24 cellular contexts compared by ENCODE assay signal in genomic region chr6:36306365-36306764, GRCh38. TPM values are rescaled to one million over a fixed set of nuclear protein-coding genes. Genes with fewer than 3 reads are reported as not detected.
DNase-seq lines count a peak whose midpoint lies in the region; ATAC-seq, FAIRE-seq and TF ChIP-seq lines count a peak whose summit lies in the region.
"Had no signal": no experiment of that assay in that cellular context is flagged by ENCODE, and none has a peak within 500 bp of the region (broad histone marks: within the 10 kb centered on the region; RNA-seq: fewer than 3 reads in every experiment).

No MANE protein-coding gene starts in this region.

- POLR2A ChIA-PET in HepG2 (lab: Yijun Ruan, JAX), result no interaction called here

- in situ Hi-C loops in HepG2 (cut with HindIII; ENCODE audit: extremely low pct_ligation_motif_present, low pct_unique_long_range_greater_than_20kb), result no loop called here

- H3K36me3 Mint-ChIP-seq in astrocyte (ENCODE audit: low read depth, unreplicated experiment) (no peaks in the 10 kb centered on the region), neural progenitor cell (no peaks in the 10 kb centered on the region)
- H3K36me3 Mint-ChIP-seq: CD4-positive, CD25-positive, alpha-beta regulatory T cell; CD8-positive, alpha-beta memory T cell had no signal

- H3K4me2 ChIP-seq in HepG2 (ENCODE audit: low read depth, low read length) (no peak overlapping the region), astrocyte (ENCODE audit: low read length) (no peak overlapping the region), neural progenitor cell (no peak overlapping the region)
- H3K4me2 ChIP-seq: A549 had no signal

- H3K4me1 ChIP-seq in HepG2 (ENCODE audit: insufficient read depth, low read length) (no peaks in the 10 kb centered on the region), right lobe of liver (no peaks in the 10 kb centered on the region), astrocyte (ENCODE audit: insufficient read depth, low read length) (no peaks in the 10 kb centered on the region), neural progenitor cell (no peaks in the 10 kb centered on the region)

- H3K27ac Mint-ChIP-seq in astrocyte (ENCODE audit: unreplicated experiment), result peak overlapping the region; percentile 41
- H3K27ac Mint-ChIP-seq in neural progenitor cell, result peak overlapping the region; percentile 60
- H3K27ac Mint-ChIP-seq: CD4-positive, CD25-positive, alpha-beta regulatory T cell; CD8-positive, alpha-beta memory T cell had no signal

- CTCF ChIA-PET in HepG2 (lab: Yijun Ruan, JAX; ENCODE audit: low intra/inter-chr PET ratio, low total read pairs), result no interaction called here

- no TSS peak for BruUV-seq in HepG2 (replicated peaks; lab: Mats Ljungman, UMichigan)

- H2AFZ ChIP-seq in HepG2 (ENCODE audit: low read length) (no peak overlapping the region), astrocyte (ENCODE audit: low read depth, low read length) (no peak overlapping the region), neural progenitor cell (replicated peaks) (peak overlapping the region; percentile 21)

- TF ChIP-seq EP300 in HepG2 (IDR thresholded peaks at IDR 0.05; ENCODE audit: low read depth in 2 of 2, low read length in 2 of 2), result no peak
- no peak for TF ChIP-seq EP300 in HepG2 (CRISPR knock-in tag; IDR thresholded peaks at IDR 0.05; ENCODE audit: borderline replicate concordance)

- ATAC-seq in HepG2 (no peak), right lobe of liver (no peak), HG03521 (IDR thresholded peaks at IDR 0.05; ENCODE audit: unreplicated experiment) (no peak)
- ATAC-seq: A549 had no signal

- H3K36me3 ChIP-seq in HepG2 (replicated peaks in 1 of 2; ENCODE audit: control insufficient read depth in 1 of 2, insufficient read depth in 2 of 2, low read length in 2 of 2) (no peaks in the 10 kb centered on the region), right lobe of liver (no peaks in the 10 kb centered on the region), astrocyte (ENCODE audit: insufficient read depth, low read length) (no peaks in the 10 kb centered on the region), neural progenitor cell (no peaks in the 10 kb centered on the region)
- H3K36me3 ChIP-seq: HAP-1 had no signal

- H3K27me3 Mint-ChIP-seq in astrocyte (ENCODE audit: low read depth, unreplicated experiment), result peaks cover 18% of the 10 kb centered on the region
- peaks cover 2% of the 10 kb centered on the region for H3K27me3 Mint-ChIP-seq in neural progenitor cell (ENCODE audit: insufficient read depth, low read depth)

- H3K9me3 ChIP-seq in HepG2 (ENCODE audit: low read length), result no peaks in the 10 kb centered on the region
- no peaks in the 10 kb centered on the region for H3K9me3 ChIP-seq in right lobe of liver
- H3K9me3 ChIP-seq in astrocyte (ENCODE audit: insufficient read depth, low read depth, low read length), result no peaks in the 10 kb centered on the region
- no peaks in the 10 kb centered on the region for H3K9me3 ChIP-seq in neural progenitor cell (ENCODE audit: low read depth)
- H3K9me3 ChIP-seq: A549, HAP-1 had no signal

- DNase-seq in HepG2 (ENCODE audit: low spot score) (no peak), right lobe of liver (no peak), astrocyte (ENCODE audit: low read depth) (no peak), neural progenitor cell (ENCODE audit: low spot score) (no peak), GF-D8 (lab: John Stamatoyannopoulos, UW) (no peak), NCI-H187 (lab: John Stamatoyannopoulos, UW) (no peak), NCI-H2081 (lab: John Stamatoyannopoulos, UW) (no peak)
- DNase-seq: C1 segment of cervical spinal cord; CD4-positive, CD25-positive, alpha-beta regulatory T cell; CD8-positive, alpha-beta memory T cell; COR-L47; DMS 273 treated with DMSO at 0.1 percent for 48 hours; DMS53; DND-41; EL had no signal

- TF ChIP-seq CTCF in HepG2 (CRISPR knock-in tag; IDR thresholded peaks at IDR 0.05) (no peak), right lobe of liver (IDR thresholded peaks at IDR 0.05) (no peak), astrocyte (IDR thresholded peaks at IDR 0.05; ENCODE audit: insufficient read depth, low read depth, low read length) (no peak), neural progenitor cell (IDR thresholded peaks at IDR 0.05) (no peak)

- no peak overlapping the region for H3K4me3 ChIP-seq in HepG2 (replicated peaks in 1 of 3; ENCODE audit: insufficient read depth in 1 of 3, low read depth in 2 of 3, low read length in 3 of 3)
- no peak overlapping the region for H3K4me3 ChIP-seq in right lobe of liver
- no peak overlapping the region for H3K4me3 ChIP-seq in astrocyte (ENCODE audit: insufficient read depth, low read depth, low read length)
- H3K4me3 ChIP-seq in neural progenitor cell, result no peak overlapping the region
- H3K4me3 ChIP-seq: A549, HAP-1 had no signal

- H3K27ac ChIP-seq in HepG2 (ENCODE audit: extremely low read length, insufficient read depth, low read length), result no peak overlapping the region
- no peak overlapping the region for H3K27ac ChIP-seq in right lobe of liver
- no peak overlapping the region for H3K27ac ChIP-seq in astrocyte (ENCODE audit: low read depth, low read length)
- H3K27ac ChIP-seq in neural progenitor cell, result no peak overlapping the region
- H3K27ac ChIP-seq: 22Rv1, A549 had no signal

- H3K9me3 Mint-ChIP-seq in astrocyte (ENCODE audit: unreplicated experiment) (peaks cover 6% of the 10 kb centered on the region), neural progenitor cell (peaks cover 2% of the 10 kb centered on the region)
- H3K9me3 Mint-ChIP-seq: CD8-positive, alpha-beta memory T cell had no signal

- no peak for FAIRE-seq in HepG2 (lab: Jason Lieb, UNC)
- FAIRE-seq in astrocyte (lab: Jason Lieb, UNC), result no peak
- FAIRE-seq: A549, GM12892, GM18507 had no signal

- H4K20me1 ChIP-seq in HepG2 (ENCODE audit: insufficient read depth, low read length) (no peaks in the 10 kb centered on the region), astrocyte (ENCODE audit: insufficient read depth, low read length) (no peaks in the 10 kb centered on the region), neural progenitor cell (ENCODE audit: low read depth) (no peaks in the 10 kb centered on the region)

- H3K79me2 ChIP-seq in HepG2 (ENCODE audit: insufficient read depth, low read length) (no peaks in the 10 kb centered on the region), astrocyte (ENCODE audit: insufficient read depth, low read length) (no peaks in the 10 kb centered on the region), neural progenitor cell (ENCODE audit: low read depth) (no peaks in the 10 kb centered on the region)

- 59% methylated on average over 7 of the region's 7 CpGs for WGBS in HepG2 (ENCODE audit: low lambda C conversion rate)
- 79% methylated on average over 7 of the region's 7 CpGs for WGBS in right lobe of liver (ENCODE audit: insufficient coverage, low coverage, low lambda C conversion rate, missing lambda C conversion rate)

- H3K9ac ChIP-seq in HepG2 (ENCODE audit: insufficient read depth, low read depth, low read length), result no peak overlapping the region
- H3K9ac ChIP-seq in astrocyte (ENCODE audit: low read length), result no peak overlapping the region
- no peak overlapping the region for H3K9ac ChIP-seq in neural progenitor cell

- intact Hi-C loops in HepG2 (cut with micrococcal nuclease; ENCODE audit: unreplicated experiment), result no loop called here
- intact Hi-C loops in right lobe of liver (cut with DNase I), result loop anchor here (10.0 kb wide), 1 partner anchor 58 kb away; no protein-coding TSS in a partner anchor

- H3K4me1 Mint-ChIP-seq in astrocyte (ENCODE audit: low read depth, unreplicated experiment) (peaks cover 9% of the 10 kb centered on the region), neural progenitor cell (peaks cover 19% of the 10 kb centered on the region)

- no peak for TF ChIP-seq RAD21 in HepG2 (CRISPR knock-in tag; IDR thresholded peaks at IDR 0.05)

- no peak overlapping the region for H3K4me3 Mint-ChIP-seq in astrocyte (ENCODE audit: unreplicated experiment)
- H3K4me3 Mint-ChIP-seq in neural progenitor cell, result no peak overlapping the region
- H3K4me3 Mint-ChIP-seq: CD4-positive, CD25-positive, alpha-beta regulatory T cell; CD8-positive, alpha-beta memory T cell had no signal

- TF ChIP-seq POLR2A in HepG2 (IDR thresholded peaks at IDR 0.05; ENCODE audit: insufficient read depth in 1 of 2, low read depth in 2 of 2, low read length in 2 of 2) (no peak), right lobe of liver (IDR thresholded peaks at IDR 0.05) (no peak)

- H3K27me3 ChIP-seq in HepG2 (ENCODE audit: control insufficient read depth in 1 of 2, insufficient read depth in 2 of 2, low read length in 2 of 2) (peaks cover 0 to 40% of the 10 kb centered on the region in 2 experiments; a peak in 2 of 5 replicates), right lobe of liver (no peaks in the 10 kb centered on the region), astrocyte (ENCODE audit: insufficient read depth, low read length) (peaks cover 8% of the 10 kb centered on the region), neural progenitor cell (no peaks in the 10 kb centered on the region)

- H3F3A ChIP-seq in neural progenitor cell (ENCODE audit: low read depth), result no peaks in the 10 kb centered on the region

RNA-seq across cellular contexts. Expression of gene BNIP5, which starts 30.3 kb away (rescaled TPM):
- not detected in 2 replicates for total RNA-seq in HepG2 (2016; rRNA removed; fragmentation: Illumina TruSeq; extraction: Trizol)
- total RNA-seq in HepG2 (2016; cell fraction: cytosol; rRNA removed; fragmentation: Illumina TruSeq; extraction: Trizol; ENCODE audit: low read depth), result not detected in 2 replicates
- not detected in 2 replicates for total RNA-seq in HepG2 (2016; cell fraction: insoluble cytoplasmic fraction; rRNA removed; fragmentation: Illumina TruSeq; extraction: Trizol)
- total RNA-seq in HepG2 (2016; cell fraction: membrane; rRNA removed; fragmentation: Illumina TruSeq; extraction: Trizol), result not detected in 2 replicates
- total RNA-seq in HepG2 (2016; cell fraction: nucleus; rRNA removed; fragmentation: Illumina TruSeq; extraction: Trizol), result not detected in 2 replicates
- 0.01 TPM in 1 of 2 replicates, not detected in the other for polyA plus RNA-seq in HepG2 (2011; rRNA removed)
- not detected in 2 replicates for polyA plus RNA-seq in HepG2 (2011; cell fraction: cytosol; rRNA removed)
- polyA plus RNA-seq in HepG2 (2011; cell fraction: nucleus; rRNA removed), result 0.03 TPM in 1 of 2 replicates, not detected in the other
- polyA plus RNA-seq in HepG2 (2012), result not detected in 2 replicates
- not detected in 2 replicates for polyA plus RNA-seq in HepG2 (2016; cell fraction: cytosol; fragmentation: Illumina TruSeq; extraction: Trizol; ENCODE audit: low read depth)
- polyA plus RNA-seq in HepG2 (2016; cell fraction: insoluble cytoplasmic fraction; fragmentation: Illumina TruSeq; extraction: Trizol; ENCODE audit: low read depth), result not detected in 2 replicates
- not detected in 2 replicates for polyA plus RNA-seq in HepG2 (2016; cell fraction: membrane; fragmentation: Illumina TruSeq; extraction: Trizol; ENCODE audit: low read depth)
- not detected in 2 replicates for polyA plus RNA-seq in HepG2 (2016; cell fraction: nucleus; fragmentation: Illumina TruSeq; extraction: Trizol; ENCODE audit: insufficient read depth, low read depth)
- polyA minus RNA-seq in HepG2 (2011; rRNA and poly(A)+ RNA removed; ENCODE audit: low replicate concordance), result 0.16 TPM in 1 of 2 replicates, not detected in the other
- polyA minus RNA-seq in HepG2 (2011; cell fraction: cytosol; rRNA and poly(A)+ RNA removed), result not detected in 2 replicates
- polyA minus RNA-seq in HepG2 (2011; cell fraction: nucleus; rRNA and poly(A)+ RNA removed), result not detected in 2 replicates
- not detected for total RNA-seq in right lobe of liver
- not detected in 2 replicates for total RNA-seq in astrocyte
- not detected in 2 replicates for total RNA-seq in neural progenitor cell (ENCODE audit: low replicate concordance)
- total RNA-seq: CD4-positive, CD25-positive, alpha-beta regulatory T cell; CD8-positive, alpha-beta memory T cell; G401; H4 had no signal
- polyA plus RNA-seq: A549; AG04450; CD4-positive, CD25-positive, alpha-beta regulatory T cell; CD8-positive, alpha-beta memory T cell had no signal

RNA-seq across cellular contexts. Expression of gene PNPLA1, which starts 36.5 kb away (rescaled TPM):
- not detected in 2 replicates for total RNA-seq in HepG2 (2016; rRNA removed; fragmentation: Illumina TruSeq; extraction: Trizol)
- not detected in 2 replicates for total RNA-seq in HepG2 (2016; cell fraction: cytosol; rRNA removed; fragmentation: Illumina TruSeq; extraction: Trizol; ENCODE audit: low read depth)
- total RNA-seq in HepG2 (2016; cell fraction: insoluble cytoplasmic fraction; rRNA removed; fragmentation: Illumina TruSeq; extraction: Trizol), result not detected in 2 replicates
- not detected in 2 replicates for total RNA-seq in HepG2 (2016; cell fraction: membrane; rRNA removed; fragmentation: Illumina TruSeq; extraction: Trizol)
- not detected in 2 replicates for total RNA-seq in HepG2 (2016; cell fraction: nucleus; rRNA removed; fragmentation: Illumina TruSeq; extraction: Trizol)
- not detected in 2 replicates for polyA plus RNA-seq in HepG2 (2011; rRNA removed)
- 0.04 TPM in 1 of 2 replicates, not detected in the other for polyA plus RNA-seq in HepG2 (2011; cell fraction: cytosol; rRNA removed)
- not detected in 2 replicates for polyA plus RNA-seq in HepG2 (2011; cell fraction: nucleus; rRNA removed)
- 0.05 TPM in 1 of 2 replicates, not detected in the other for polyA plus RNA-seq in HepG2 (2012)
- not detected in 2 replicates for polyA plus RNA-seq in HepG2 (2016; cell fraction: cytosol; fragmentation: Illumina TruSeq; extraction: Trizol; ENCODE audit: low read depth)
- polyA plus RNA-seq in HepG2 (2016; cell fraction: insoluble cytoplasmic fraction; fragmentation: Illumina TruSeq; extraction: Trizol; ENCODE audit: low read depth), result not detected in 2 replicates
- polyA plus RNA-seq in HepG2 (2016; cell fraction: membrane; fragmentation: Illumina TruSeq; extraction: Trizol; ENCODE audit: low read depth), result not detected in 2 replicates
- not detected in 2 replicates for polyA plus RNA-seq in HepG2 (2016; cell fraction: nucleus; fragmentation: Illumina TruSeq; extraction: Trizol; ENCODE audit: insufficient read depth, low read depth)
- polyA minus RNA-seq in HepG2 (2011; rRNA and poly(A)+ RNA removed; ENCODE audit: low replicate concordance), result 2.7 TPM in 1 of 2 replicates, not detected in the other
- not detected in 2 replicates for polyA minus RNA-seq in HepG2 (2011; cell fraction: cytosol; rRNA and poly(A)+ RNA removed)
- polyA minus RNA-seq in HepG2 (2011; cell fraction: nucleus; rRNA and poly(A)+ RNA removed), result not detected in 2 replicates
- not detected for total RNA-seq in right lobe of liver
- not detected in 2 replicates for total RNA-seq in astrocyte
- total RNA-seq in neural progenitor cell (ENCODE audit: low replicate concordance), result not detected in 2 replicates
- total RNA-seq: CD8-positive, alpha-beta memory T cell; G401; H4 had no signal
- polyA plus RNA-seq: AG04450; CD4-positive, CD25-positive, alpha-beta regulatory T cell; CD8-positive, alpha-beta memory T cell had no signal
